ENCODE assay signal across 8 cellular contexts in the genomic region with DNA sequence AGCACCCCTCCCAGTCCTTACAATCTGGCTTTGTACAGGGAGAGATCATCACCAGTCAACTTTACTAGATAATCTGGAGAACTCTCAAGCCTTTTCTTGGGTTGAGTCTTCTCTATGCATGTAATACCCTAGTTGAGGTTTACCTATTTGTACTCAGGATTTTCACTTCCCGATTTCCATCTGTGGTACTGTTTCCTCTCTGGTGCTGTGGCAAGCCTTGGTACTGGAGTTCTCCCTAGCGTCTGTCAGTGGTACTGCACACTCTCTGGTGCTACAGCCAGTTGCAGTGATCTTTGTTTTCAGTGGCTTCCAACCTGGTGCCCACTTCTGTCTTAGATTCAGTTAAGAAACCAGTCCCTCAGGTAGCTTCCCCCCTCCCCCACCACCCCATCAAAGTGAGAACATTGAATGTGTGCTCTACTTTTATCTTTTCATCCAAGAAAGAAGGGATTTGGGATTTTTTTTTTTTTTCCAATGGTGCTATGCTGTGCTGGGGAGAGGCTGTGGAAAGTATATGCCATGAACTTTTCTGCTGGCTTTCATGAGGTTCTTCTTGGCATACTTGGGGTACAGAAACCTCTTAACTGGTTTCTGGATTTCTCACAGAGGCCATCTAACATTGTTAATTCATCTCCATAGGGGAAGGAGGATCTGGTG.
A peak's percentile ranks its signal among the peaks of the same experiment; 100 is the strongest.
DNase-seq lines count a peak whose midpoint lies in the region; ATAC-seq and TF ChIP-seq lines count a peak whose summit lies in the region.

No MANE protein-coding gene starts in this region.

- H3K4me1 Mint-ChIP-seq in T-helper 17 cell (peaks cover 11% of the 10 kb centered on the region), immature natural killer cell (peaks cover 3 to 13% of the 10 kb centered on the region in 2 donors)

- H3K9me3 ChIP-seq in T-helper 17 cell (ENCODE audit: control insufficient read depth, low read length, poor library complexity, severe bottlenecking) (no peaks in the 10 kb centered on the region), ascending aorta (no peaks in the 10 kb centered on the region)

- H3K4me3 Mint-ChIP-seq in T-helper 17 cell, result no peak overlapping the region
- H3K4me3 Mint-ChIP-seq in immature natural killer cell, result no peak overlapping the region

- DNase-seq in ELR (ENCODE audit: low read depth) (peak; percentile 81), HT-29 (ENCODE audit: low spot score) (peak; percentile 60), T-helper 17 cell (peak; percentile 20 to 57 (median 27)), ascending aorta (ENCODE audit: low spot score in 2 of 2) (peak in 1 of 2 donors; percentile 71), immature natural killer cell (peak; percentile 35 to 45 (median 44)), GOT3 (lab: John Stamatoyannopoulos, UW) (no peak)
- DNase-seq in stimulated activated CD4-positive, alpha-beta T cell treated with anti-CD3 and anti-CD28 coated beads, TNF-alpha, amount 100 ng/mL, for 1 hour (ENCODE audit: low read depth in 3 of 3, low spot score in 1 of 3), result peak in 2 of 3 donors; percentile 24 to 39

- H3K4me1 ChIP-seq in ascending aorta, result no peaks in the 10 kb centered on the region

- H3K9me3 Mint-ChIP-seq in immature natural killer cell, result no peaks in the 10 kb centered on the region

- no peaks in the 10 kb centered on the region for H3K27me3 ChIP-seq in ascending aorta

- H3K27ac ChIP-seq in ascending aorta, result no peak overlapping the region

- ATAC-seq in GM21515 (IDR thresholded peaks at IDR 0.05; ENCODE audit: unreplicated experiment) (peak; percentile 100), T-helper 17 cell (peak; percentile 97)

- H3K4me3 ChIP-seq in ascending aorta, result no peak overlapping the region

- no peak overlapping the region for H3K27ac Mint-ChIP-seq in T-helper 17 cell
- no peak overlapping the region for H3K27ac Mint-ChIP-seq in immature natural killer cell

- H3K27me3 Mint-ChIP-seq in T-helper 17 cell (peaks cover 11% of the 10 kb centered on the region), immature natural killer cell (ENCODE audit: low read depth in 3 of 3) (peaks cover 0 to 5% (median 2%) of the 10 kb centered on the region in 3 donors)

- H3K36me3 Mint-ChIP-seq in T-helper 17 cell (ENCODE audit: low read depth) (peaks cover 6% of the 10 kb centered on the region), immature natural killer cell (peaks cover 0 to 3% (median 0%) of the 10 kb centered on the region in 3 donors)

- intact Hi-C loops in ascending aorta (cut with DNase I), result no loop called here

- no peaks in the 10 kb centered on the region for H3K36me3 ChIP-seq in ascending aorta

- peak in 2 of 3 experiments; percentile 71 to 79 for TF ChIP-seq CTCF in ascending aorta (IDR thresholded peaks at IDR 0.05)
